ENCODE assay signal across 8 cellular contexts in the genomic region with DNA sequence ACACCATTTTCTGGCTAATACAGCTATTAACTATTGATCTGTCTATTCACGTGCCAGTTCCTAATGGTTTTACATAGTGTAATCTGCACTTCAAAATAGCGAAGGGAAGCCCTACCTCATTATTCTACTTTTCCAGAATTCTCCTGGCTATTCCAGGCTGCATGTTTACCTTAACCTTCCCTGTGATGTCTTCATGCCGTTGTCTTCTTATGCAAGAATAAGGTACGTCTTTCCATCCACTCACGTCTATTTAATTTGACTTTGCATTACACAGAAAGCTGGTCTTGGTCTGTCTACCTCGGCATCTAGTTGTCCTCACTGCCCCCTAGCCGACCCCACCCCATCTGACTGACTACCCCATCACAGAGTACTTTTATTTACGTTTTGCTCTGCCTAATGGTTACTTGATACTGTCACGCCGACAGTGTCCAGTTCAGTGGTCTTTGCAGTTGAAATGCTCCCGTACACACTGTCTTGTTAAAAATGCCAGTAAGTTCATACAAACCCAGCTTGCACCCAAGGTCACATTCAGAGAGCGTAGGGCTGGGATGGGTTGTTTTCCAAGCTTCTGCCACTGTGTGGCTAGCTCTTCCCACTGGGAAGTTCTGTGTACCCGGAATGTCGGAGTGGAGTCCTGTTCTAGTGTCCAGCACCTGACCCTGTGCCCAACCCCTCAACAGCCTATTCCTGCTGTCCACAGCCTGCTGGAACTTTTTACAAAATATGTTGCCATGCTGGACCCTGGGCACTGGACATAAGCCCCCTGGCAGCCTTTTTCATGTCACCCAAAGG. TPM values are rescaled to one million over a fixed set of nuclear protein-coding genes. Genes with fewer than 3 reads are reported as not detected.
DNase-seq lines count a peak whose midpoint lies in the region; ATAC-seq and TF ChIP-seq lines count a peak whose summit lies in the region.

No MANE protein-coding gene starts in this region.

- peaks cover 73% of the 10 kb centered on the region for H3K36me3 Mint-ChIP-seq in activated CD4-positive, alpha-beta memory T cell treated with anti-CD3 and anti-CD28 coated beads for 36 hours

- H3K4me3 Mint-ChIP-seq in activated CD4-positive, alpha-beta memory T cell treated with anti-CD3 and anti-CD28 coated beads for 36 hours = no peak overlapping the region

- CTCF ChIA-PET in activated CD4-positive, alpha-beta memory T cell treated with anti-CD3 and anti-CD28 coated beads for 36 hours (lab: Charles Lee) = interaction anchor here (1.2 to 2.0 kb wide), 2 partner anchors 21 to 72 kb away, joined by 3 to 7 read pairs; no protein-coding TSS in a partner anchor

- POLR2A ChIA-PET in activated CD4-positive, alpha-beta memory T cell treated with anti-CD3 and anti-CD28 coated beads for 36 hours (lab: Charles Lee) = interaction anchor here (0.5 to 2.9 kb wide), 9 partner anchors 8 to 68 kb away, joined by 3 to 13 read pairs (median 5); partner anchors contain the start of genes MALAT1 and NEAT1

- no peak for ATAC-seq in GM18519 (IDR thresholded peaks at IDR 0.05; ENCODE audit: low FRiP score, unreplicated experiment)
- no peak for ATAC-seq in HG02970 (IDR thresholded peaks at IDR 0.05; ENCODE audit: low FRiP score, unreplicated experiment)

- intact Hi-C loops in activated CD4-positive, alpha-beta memory T cell treated with anti-CD3 and anti-CD28 coated beads for 36 hours (cut with micrococcal nuclease) = no loop called here

- peak overlapping the region; percentile 34 for H3K27ac Mint-ChIP-seq in activated CD4-positive, alpha-beta memory T cell treated with anti-CD3 and anti-CD28 coated beads for 36 hours

- H3K4me1 Mint-ChIP-seq in activated CD4-positive, alpha-beta memory T cell treated with anti-CD3 and anti-CD28 coated beads for 36 hours (ENCODE audit: low read depth) = peaks cover 83% of the 10 kb centered on the region

- peak; percentile 8 for DNase-seq in activated CD4-positive, alpha-beta memory T cell treated with anti-CD3 and anti-CD28 coated beads for 36 hours
- DNase-seq in fibroblast of the aortic adventitia (ENCODE audit: low read depth) (peak; percentile 56), retinal pigment epithelial cell (ENCODE audit: low read depth) (no peak), Kasumi-1 (lab: John Stamatoyannopoulos, UW) (no peak)
- DNase-seq in stimulated activated CD4-positive, alpha-beta T cell treated with anti-CD3 and anti-CD28 coated beads, Interleukin-15, amount 100 ng/mL, for 24 hours = no peak

- H3K27me3 Mint-ChIP-seq in activated CD4-positive, alpha-beta memory T cell treated with anti-CD3 and anti-CD28 coated beads for 36 hours = no peaks in the 10 kb centered on the region

- H3K4me3 ChIP-seq in fibroblast of the aortic adventitia (ENCODE audit: low read depth, low read length) = peak overlapping the region; percentile 46
- H3K4me3 ChIP-seq in retinal pigment epithelial cell (ENCODE audit: low read length) = peak overlapping the region; percentile 34

- TF ChIP-seq POLR2A in GM19193 (IDR thresholded peaks at IDR 0.05; ENCODE audit: extremely low read depth, insufficient read depth, insufficient read length) = peak; percentile 30

- no peaks in the 10 kb centered on the region for H3K9me3 Mint-ChIP-seq in activated CD4-positive, alpha-beta memory T cell treated with anti-CD3 and anti-CD28 coated beads for 36 hours

- TF ChIP-seq CTCF in fibroblast of the aortic adventitia (IDR thresholded peaks at IDR 0.05; ENCODE audit: insufficient read depth, low read length) = no peak
- TF ChIP-seq CTCF in retinal pigment epithelial cell (conservative IDR thresholded peaks at IDR 0.05; ENCODE audit: low read depth, low read length) = no peak

RNA-seq across cellular contexts. Expression of gene NEAT1, which starts 15.0 kb away (rescaled TPM):
- 100 to 1,000 TPM; 593 to 683 TPM for total RNA-seq in activated CD4-positive, alpha-beta memory T cell treated with anti-CD3 and anti-CD28 coated beads for 36 hours
- 527 and 883 TPM in 2 replicates for total RNA-seq in fibroblast of the aortic adventitia (ENCODE audit: low replicate concordance)

RNA-seq across cellular contexts. Expression of gene FRMD8, which starts 51.2 kb away (rescaled TPM):
- total RNA-seq in activated CD4-positive, alpha-beta memory T cell treated with anti-CD3 and anti-CD28 coated beads for 36 hours = 10 to 100 TPM; 34.7 to 37.9 TPM
- total RNA-seq in fibroblast of the aortic adventitia (ENCODE audit: low replicate concordance) = 42.7 and 172 TPM in 2 replicates

RNA-seq across cellular contexts. Expression of gene SLC25A45, which starts 55.2 kb away (rescaled TPM):
- 10 to 100 TPM; 14.4 to 16.1 TPM for total RNA-seq in activated CD4-positive, alpha-beta memory T cell treated with anti-CD3 and anti-CD28 coated beads for 36 hours
- total RNA-seq in fibroblast of the aortic adventitia (ENCODE audit: low replicate concordance) = 0.41 and 5.8 TPM in 2 replicates

Comparison
In these comparisons a context has a peak if more than half of its experiments do, and no peak if none do; other contexts are left out.
1. DNase-seq: peak in activated CD4-positive, alpha-beta memory T cell treated with anti-CD3 and anti-CD28 coated beads for 36 hours (single experiment) and fibroblast of the aortic adventitia (single experiment); none in retinal pigment epithelial cell (single experiment), stimulated activated CD4-positive, alpha-beta T cell treated with anti-CD3 and anti-CD28 coated beads, Interleukin-15, amount 100 ng/mL, for 24 hours (single experiment) and Kasumi-1 (0 of 2).